9 cellular contexts compared by ENCODE assay signal in the genomic region with DNA sequence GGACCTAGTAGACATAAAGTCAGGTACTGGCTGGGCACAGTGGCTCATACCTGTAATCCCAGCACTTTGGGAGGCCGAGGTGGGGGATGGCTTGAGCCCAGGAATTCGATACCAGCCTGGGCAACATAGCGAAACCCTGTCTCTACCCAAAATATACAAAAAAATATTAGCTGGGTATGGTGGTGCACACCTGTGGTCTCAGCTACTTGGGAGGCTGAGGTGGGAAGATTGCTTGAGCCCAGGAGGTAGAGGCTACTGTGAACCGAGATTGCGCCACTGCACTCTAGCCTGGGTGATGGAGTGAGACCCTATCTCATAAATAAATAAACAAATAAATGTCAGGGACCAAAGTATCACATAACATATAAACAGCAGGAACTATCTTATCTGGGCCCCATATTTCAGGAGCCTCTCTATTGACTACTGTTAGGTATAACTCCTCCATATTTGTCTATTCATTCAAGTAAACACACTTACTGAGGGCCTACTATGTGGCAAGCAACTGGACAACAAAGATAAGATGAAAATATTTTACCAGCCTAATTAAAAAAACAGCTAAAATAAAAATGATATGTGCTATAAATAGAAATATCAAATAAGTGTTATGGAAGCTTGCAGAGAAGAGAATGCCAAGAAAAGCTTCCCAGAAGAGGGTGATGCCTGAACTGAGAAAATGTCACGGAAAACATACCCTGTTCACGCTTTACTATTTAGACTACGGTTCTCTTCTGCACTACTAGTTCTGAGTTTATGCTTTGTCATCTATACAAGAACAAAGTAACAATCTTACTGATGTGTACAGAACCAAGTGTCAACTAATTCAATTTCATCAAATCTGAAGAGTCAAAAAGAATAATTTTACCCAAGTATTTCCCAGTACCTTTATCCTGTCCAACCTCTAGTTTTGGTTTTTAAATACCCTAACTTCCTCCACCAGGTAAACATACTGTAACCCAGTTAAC. TPM values are rescaled to one million over a fixed set of nuclear protein-coding genes. Genes with fewer than 3 reads are reported as not detected.
DNase-seq lines count a peak whose midpoint lies in the region; ATAC-seq and TF ChIP-seq lines count a peak whose summit lies in the region.
"Had no signal": no experiment of that assay in that cellular context is flagged by ENCODE, and none has a peak within 500 bp of the region (broad histone marks: within the 10 kb centered on the region; RNA-seq: fewer than 3 reads in every experiment).

No MANE protein-coding gene starts in this region.

- H4K20me1 ChIP-seq in GM23338 (replicated peaks; ENCODE audit: insufficient read depth), result peaks cover 48% of the 10 kb centered on the region

- TF ChIP-seq CTCF in GM23338 (conservative IDR thresholded peaks at IDR 0.05; ENCODE audit: low read depth in 2 of 2), result no peak
- no peak for TF ChIP-seq CTCF in VCaP (conservative IDR thresholded peaks at IDR 0.05)
- TF ChIP-seq CTCF in fibroblast of the aortic adventitia (IDR thresholded peaks at IDR 0.05; ENCODE audit: insufficient read depth, low read length), result no peak
- no peak for TF ChIP-seq CTCF in retinal pigment epithelial cell (conservative IDR thresholded peaks at IDR 0.05; ENCODE audit: low read depth, low read length)

- peaks cover 68% of the 10 kb centered on the region for H3K79me2 ChIP-seq in GM23338 (replicated peaks; ENCODE audit: insufficient read depth)

- no peaks in the 10 kb centered on the region for H3K9me2 ChIP-seq in GM23338 (ENCODE audit: insufficient read depth)

- H2AFZ ChIP-seq in GM23338, result no peak overlapping the region

- H3K4me3 Mint-ChIP-seq in GM23338, result peak overlapping the region; percentile 98

- H3K9me3 Mint-ChIP-seq in GM23338, result no peaks in the 10 kb centered on the region; the same call in 2 of the 3 replicates

- H3K27ac Mint-ChIP-seq in GM23338, result no peak overlapping the region

- H3F3A ChIP-seq in GM23338 (replicated peaks; ENCODE audit: low read depth), result peaks cover 8% of the 10 kb centered on the region; the same call in 1 of the 2 replicates

- peaks cover 22% of the 10 kb centered on the region for H3K36me3 ChIP-seq in GM23338 (ENCODE audit: insufficient read depth)

- ATAC-seq in GM23338, result no peak
- ATAC-seq in HG02588 (IDR thresholded peaks at IDR 0.05; ENCODE audit: unreplicated experiment), result no peak
- no peak for ATAC-seq in HG03457 (IDR thresholded peaks at IDR 0.05; ENCODE audit: unreplicated experiment)
- ATAC-seq in HG03432 (IDR thresholded peaks at IDR 0.05; ENCODE audit: unreplicated experiment), result no peak

- H3K4me3 ChIP-seq in GM23338, result peak overlapping the region; percentile 89
- peak overlapping the region; percentile 99 for H3K4me3 ChIP-seq in fibroblast of the aortic adventitia (ENCODE audit: low read depth, low read length)
- H3K4me3 ChIP-seq in retinal pigment epithelial cell (ENCODE audit: low read length), result peak overlapping the region; percentile 98

- H3K4me1 Mint-ChIP-seq in GM23338, result peaks cover 16% of the 10 kb centered on the region; the same call in 2 of the 3 replicates

- peak overlapping the region; percentile 94 for H3K4me2 ChIP-seq in GM23338

- peaks cover 12% of the 10 kb centered on the region; the same call in 1 of the 2 replicates for H3K4me1 ChIP-seq in GM23338 (ENCODE audit: insufficient read depth)

- peak overlapping the region; percentile 58 for H3K27ac ChIP-seq in GM23338 (ENCODE audit: low read depth)
- H3K27ac ChIP-seq in VCaP, result peak overlapping the region; percentile 83; the same call in 1 of the 2 replicates

- no peaks in the 10 kb centered on the region for H3K27me3 ChIP-seq in GM23338 (ENCODE audit: insufficient read depth)

- no peak for DNase-seq in GM23338 (ENCODE audit: low spot score)
- DNase-seq in fibroblast of the aortic adventitia (ENCODE audit: low read depth), result no peak
- no peak for DNase-seq in retinal pigment epithelial cell (ENCODE audit: low read depth)
- no peak for DNase-seq in stimulated activated CD4-positive, alpha-beta T cell treated with anti-CD3 and anti-CD28 coated beads, Interleukin-12 subunit alpha, Interleukin-12 subunit beta, amount 100 ng/mL, for 4 hours
- DNase-seq: NCI-H1694 treated with DMSO at 0.1 percent for 48 hours had no signal

- H3K27me3 Mint-ChIP-seq in GM23338 (ENCODE audit: insufficient read depth, low read depth, poor library complexity), result peaks cover 7% of the 10 kb centered on the region

- H3K36me3 Mint-ChIP-seq in GM23338 (ENCODE audit: low read depth), result peaks cover 38% of the 10 kb centered on the region

TF ChIP-seq in GM23338, 12 proteins besides CTCF, POLR2A, EP300 and RAD21 (continues in another document):
- no peak for TF ChIP-seq ZNF331 (CRISPR knock-in tag; IDR thresholded peaks at IDR 0.05; ENCODE audit: low read depth)
- no peak for TF ChIP-seq JUNB (IDR thresholded peaks at IDR 0.05; ENCODE audit: unreplicated experiment)
- TF ChIP-seq STAT1 (IDR thresholded peaks at IDR 0.05; ENCODE audit: unreplicated experiment), result no peak
- no peak for TF ChIP-seq ETS1 (IDR thresholded peaks at IDR 0.05)
- no peak for TF ChIP-seq EZH2phosphoT487 (IDR thresholded peaks at IDR 0.05; ENCODE audit: unreplicated experiment)
- no peak for TF ChIP-seq EZH2 (IDR thresholded peaks at IDR 0.05; ENCODE audit: low read depth, unreplicated experiment)
- no peak for TF ChIP-seq NANOG (IDR thresholded peaks at IDR 0.05; ENCODE audit: borderline replicate concordance)

RNA-seq across cellular contexts. Expression of gene NUP98, which starts 1.9 kb away (rescaled TPM):
- 170 and 174 TPM in 2 replicates for total RNA-seq in GM23338 (2014; rRNA removed; shearing (Covaris generic))
- 20.7 and 23.9 TPM in 2 replicates for polyA plus RNA-seq in GM23338 (2016; fragmentation: Nextera tagmentation; extraction: Ambion mirVana)
- total RNA-seq in fibroblast of the aortic adventitia (ENCODE audit: low replicate concordance), result 66.8 and 123 TPM in 2 replicates

RNA-seq across cellular contexts. Expression of gene PGAP2, which starts 12.9 kb away (rescaled TPM):
- total RNA-seq in GM23338 (2014; rRNA removed; shearing (Covaris generic)), result 43.2 TPM in 2 replicates
- polyA plus RNA-seq in GM23338 (2016; fragmentation: Nextera tagmentation; extraction: Ambion mirVana), result 37.8 and 39.3 TPM in 2 replicates
- total RNA-seq in fibroblast of the aortic adventitia (ENCODE audit: low replicate concordance), result 5.6 and 15.2 TPM in 2 replicates

RNA-seq across cellular contexts. Expression of gene RHOG, which starts 45.3 kb away (rescaled TPM):
- total RNA-seq in GM23338 (2014; rRNA removed; shearing (Covaris generic)), result 38.6 and 39.5 TPM in 2 replicates
- polyA plus RNA-seq in GM23338 (2016; fragmentation: Nextera tagmentation; extraction: Ambion mirVana), result 23.2 and 26.3 TPM in 2 replicates
- 4.8 and 19.0 TPM in 2 replicates for total RNA-seq in fibroblast of the aortic adventitia (ENCODE audit: low replicate concordance)
